8 cellular contexts compared by ENCODE assay signal in the genomic region with DNA sequence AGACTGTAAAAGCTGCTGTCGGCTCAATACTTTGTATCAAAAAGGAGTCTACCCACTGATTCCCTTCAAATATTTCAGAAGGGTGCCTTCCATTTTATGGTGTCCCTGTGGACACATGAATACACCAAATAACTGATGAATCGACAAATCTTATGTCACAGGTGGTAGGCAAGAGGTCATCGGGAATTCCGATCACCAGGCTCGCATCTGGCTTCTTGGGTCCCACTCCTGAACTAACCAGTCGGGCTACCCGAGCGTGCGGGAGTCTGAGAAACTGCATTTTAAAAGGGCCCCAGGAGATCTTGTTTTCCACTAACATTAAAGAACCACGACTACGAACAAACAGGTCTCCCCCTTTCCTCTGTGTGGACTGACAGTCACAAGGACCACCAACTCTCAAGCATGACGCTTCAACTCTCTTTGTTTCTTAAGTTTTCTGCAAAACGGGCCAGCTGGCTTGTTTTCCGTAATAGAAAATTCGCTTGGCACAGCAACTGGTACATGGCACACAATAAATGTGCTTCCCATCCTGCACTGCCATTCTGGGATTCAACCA. TPM values are rescaled to one million over a fixed set of nuclear protein-coding genes. Genes with fewer than 3 reads are reported as not detected.
DNase-seq lines count a peak whose midpoint lies in the region; ATAC-seq, FAIRE-seq and TF ChIP-seq lines count a peak whose summit lies in the region.

No MANE protein-coding gene starts in this region.

- H3K27ac ChIP-seq in right atrium auricular region (peak overlapping the region; percentile 91 to 93), body of pancreas (peak overlapping the region; percentile 72 to 94 (median 88))

- TF ChIP-seq CTCF in right atrium auricular region (IDR thresholded peaks at IDR 0.05) (no peak), body of pancreas (IDR thresholded peaks at IDR 0.05) (no peak), mesothelial cell of epicardium (IDR thresholded peaks at IDR 0.05; ENCODE audit: unreplicated experiment) (no peak)

- ATAC-seq in Right ventricle myocardium inferior = no peak
- no peak for ATAC-seq in body of pancreas
- no peak for ATAC-seq in GM21390 (IDR thresholded peaks at IDR 0.05; ENCODE audit: unreplicated experiment)
- no peak for ATAC-seq in left lobe of liver

- H3K4me1 ChIP-seq in right atrium auricular region (peaks cover 0 to 27% of the 10 kb centered on the region in 2 donors), body of pancreas (peaks cover 29% of the 10 kb centered on the region)

- WGBS in body of pancreas, 2 donors = 7 to 8% methylated on average over 14 to 15 of the region's 15 CpGs

- no peak for TF ChIP-seq POLR2A in body of pancreas (IDR thresholded peaks at IDR 0.05)

- H3K36me3 Mint-ChIP-seq in mesothelial cell of epicardium = peaks cover 3% of the 10 kb centered on the region

- H3K9me3 Mint-ChIP-seq in mesothelial cell of epicardium = peaks cover 4% of the 10 kb centered on the region

- intact Hi-C loops in Right ventricle myocardium inferior (cut with DNase I) (loop anchor here (5.0 to 10.0 kb wide), 4 partner anchors 47 to 1332 kb away; partner anchors contain the start of genes ARL2BP, HERPUD1 and SETD6), body of pancreas (cut with DNase I) (no loop called here)

- peak overlapping the region; percentile 87 to 95 for H3K4me3 ChIP-seq in right atrium auricular region
- H3K4me3 ChIP-seq in body of pancreas = peak overlapping the region; percentile 81 to 91

- peak overlapping the region; percentile 95 for H3K4me3 Mint-ChIP-seq in mesothelial cell of epicardium

- FAIRE-seq in frontal cortex (lab: Jason Lieb, UNC) = no peak

- DNase-seq in right atrium auricular region (ENCODE audit: low spot score) (no peak), Right ventricle myocardium inferior (ENCODE audit: missing footprints) (no peak), body of pancreas (peak in 1 of 4 donors; percentile 19), mesothelial cell of epicardium (ENCODE audit: low spot score in 2 of 2, unreplicated experiment in 2 of 2) (no peak), frontal cortex (ENCODE audit: low spot score in 2 of 2) (no peak), left lobe of liver (ENCODE audit: low spot score) (no peak), NCI-H2107 (lab: John Stamatoyannopoulos, UW) (no peak)

- H3K9me3 ChIP-seq in right atrium auricular region = no peaks in the 10 kb centered on the region
- no peaks in the 10 kb centered on the region for H3K9me3 ChIP-seq in body of pancreas

- peak overlapping the region; percentile 97 for H3K27ac Mint-ChIP-seq in mesothelial cell of epicardium

- H3K36me3 ChIP-seq in right atrium auricular region (no peaks in the 10 kb centered on the region), body of pancreas (replicated peaks in 1 of 2; ENCODE audit: insufficient read depth in 1 of 2, low read depth in 2 of 2) (no peaks in the 10 kb centered on the region)

- H3K27me3 ChIP-seq in right atrium auricular region = no peaks in the 10 kb centered on the region
- H3K27me3 ChIP-seq in body of pancreas = no peaks in the 10 kb centered on the region

- peaks cover 31% of the 10 kb centered on the region for H3K4me1 Mint-ChIP-seq in mesothelial cell of epicardium

- H3K27me3 Mint-ChIP-seq in mesothelial cell of epicardium (ENCODE audit: low read depth) = no peaks in the 10 kb centered on the region

RNA-seq across cellular contexts. Expression of gene PSME3IP1, which starts 0.9 kb away (rescaled TPM):
- 10 to 100 TPM; 55.7 to 79.0 TPM for total RNA-seq in right atrium auricular region
- total RNA-seq in Right ventricle myocardium inferior = 54.2 TPM
- 10 to 100 TPM; 26.7 to 32.9 TPM for total RNA-seq in body of pancreas
- total RNA-seq in mesothelial cell of epicardium = 105 to 112 TPM (median 107 TPM) in 3 replicates
- total RNA-seq in frontal cortex = 142 TPM
- total RNA-seq in left lobe of liver = 26.6 TPM

RNA-seq across cellular contexts. Expression of gene RSPRY1, which starts 1.2 kb away (rescaled TPM):
- total RNA-seq in right atrium auricular region (10 to 100 TPM; 17.0 to 17.2 TPM), Right ventricle myocardium inferior (13.8 TPM), body of pancreas (10 to 100 TPM; 13.8 to 31.4 TPM), mesothelial cell of epicardium (43.8 to 50.7 TPM (median 44.0 TPM) in 3 replicates), frontal cortex (69.7 TPM), left lobe of liver (18.1 TPM)
